Comparison of ENCODE assay signal across 30 cellular contexts in genomic region chr6:40353197-40353966, GRCh38.
A peak's percentile ranks its signal among the peaks of the same experiment; 100 is the strongest.
DNase-seq lines count a peak whose midpoint lies in the region; ATAC-seq and TF ChIP-seq lines count a peak whose summit lies in the region.
"Had no signal": no experiment of that assay in that cellular context is flagged by ENCODE, and none has a peak within 500 bp of the region (broad histone marks: within the 10 kb centered on the region; RNA-seq: fewer than 3 reads in every experiment).

No MANE protein-coding gene starts in this region.

- H3K4me3 Mint-ChIP-seq in H9 = no peak overlapping the region
- H3K4me3 Mint-ChIP-seq: activated naive CD4-positive, alpha-beta T cell treated with anti-CD3 and anti-CD28 coated beads, Interleukin-2, amount 50 U/mL, for 24 hours; activated T-helper 17 cell treated with anti-CD3 and anti-CD28 coated beads, Interleukin-2, amount 50 U/mL, for 72 hours; CD8-positive, alpha-beta memory T cell; mesothelial cell of epicardium; naive B cell; stimulated activated memory B cell treated with anti-CD40 and anti-IgM and Interleukin-4, amounts not matched to agents 10 μg/mL and 1 μg/mL and 100 μg/mL, for 72 hours; T-helper 1 cell treated with Interleukin-12 subunit alpha and Interleukin-12 subunit beta and Interleukin-4 antibody, amounts not matched to agents 30 μg/mL and 1 μg/mL, for 36 hours; type B pancreatic cell had no signal

- H3K79me2 ChIP-seq in DND-41 (ENCODE audit: insufficient read depth, low read length) (no peaks in the 10 kb centered on the region), H9 (ENCODE audit: insufficient read depth, low read length) (no peaks in the 10 kb centered on the region), neural cell (replicated peaks; ENCODE audit: insufficient read depth, low read length) (no peaks in the 10 kb centered on the region)

- no peaks in the 10 kb centered on the region for H3K9me2 ChIP-seq in neural cell (ENCODE audit: insufficient read depth, low read length)

- H3K23ac ChIP-seq in H9 (ENCODE audit: insufficient read length, low read depth, low read length) = no peak overlapping the region

- H3K27ac ChIP-seq in DND-41 (ENCODE audit: low read length) (no peak overlapping the region), H9 (ENCODE audit: insufficient read length, low read depth, low read length) (no peak overlapping the region), neural cell (ENCODE audit: low read length) (peak overlapping the region; percentile 30)
- H3K27ac ChIP-seq: brain microvascular endothelial cell, epithelial cell of prostate, neutrophil, prostate gland had no signal

- no peaks in the 10 kb centered on the region for H3K36me3 ChIP-seq in DND-41 (ENCODE audit: insufficient read depth, low read length)
- H3K36me3 ChIP-seq in neural cell (ENCODE audit: insufficient read depth, low read length) = no peaks in the 10 kb centered on the region
- no peaks in the 10 kb centered on the region for H3K36me3 ChIP-seq in MG63
- H3K36me3 ChIP-seq: brain microvascular endothelial cell, neutrophil, prostate gland had no signal

- no peak overlapping the region for H2BK20ac ChIP-seq in H9 (ENCODE audit: low read depth, low read length, poor library complexity, severe bottlenecking)

- no peak for ATAC-seq in DND-41 (ENCODE audit: insufficient read depth, low read depth)
- no peak for ATAC-seq in GM21526 (IDR thresholded peaks at IDR 0.05; ENCODE audit: low FRiP score, unreplicated experiment)
- ATAC-seq: activated T-helper 17 cell treated with anti-CD3 and anti-CD28 coated beads, Interleukin-2, amount 50 U/mL, for 72 hours; stimulated activated memory B cell treated with anti-CD40 and anti-IgM and Interleukin-4, amounts not matched to agents 10 μg/mL and 1 μg/mL and 100 μg/mL, for 72 hours had no signal

- no peak overlapping the region for H3K18ac ChIP-seq in H9 (ENCODE audit: insufficient read length, low read depth, low read length)

- H3K27me3 ChIP-seq in DND-41 (ENCODE audit: insufficient read depth, low read length, poor library complexity) (no peaks in the 10 kb centered on the region), H9 (ENCODE audit: insufficient read depth, low read length) (no peaks in the 10 kb centered on the region), neural cell (ENCODE audit: insufficient read depth, low read depth, low read length) (no peaks in the 10 kb centered on the region), MG63 (no peaks in the 10 kb centered on the region)
- H3K27me3 ChIP-seq: brain microvascular endothelial cell, neutrophil had no signal

- H3K9ac ChIP-seq in DND-41 (ENCODE audit: low read depth, low read length) (no peak overlapping the region), H9 (ENCODE audit: extremely low read depth, insufficient read length, low read length) (no peak overlapping the region), neural cell (ENCODE audit: low read length) (no peak overlapping the region)

- 0 out of 7 replicates have a peak, but pooled peaks cover 0 to 5% (median 0%) of the 10 kb centered on the region in 3 experiments for H3K36me3 Mint-ChIP-seq in H9 (ENCODE audit: insufficient read depth in 1 of 3, low read depth in 3 of 3)
- H3K36me3 Mint-ChIP-seq: activated naive CD4-positive, alpha-beta T cell treated with anti-CD3 and anti-CD28 coated beads, Interleukin-2, amount 50 U/mL, for 24 hours; CD8-positive, alpha-beta memory T cell; mesothelial cell of epicardium; naive B cell; stimulated activated memory B cell treated with anti-CD40 and anti-IgM and Interleukin-4, amounts not matched to agents 10 μg/mL and 1 μg/mL and 100 μg/mL, for 72 hours; type B pancreatic cell had no signal

- H3K4ac ChIP-seq in H9 (ENCODE audit: low read depth, low read length) = no peak overlapping the region

- TF ChIP-seq CTCF in DND-41 (IDR thresholded peaks at IDR 0.05; ENCODE audit: borderline replicate concordance, extremely low read depth, low read length, poor library complexity, severe bottlenecking) (no peak), H9 (conservative IDR thresholded peaks at IDR 0.05) (no peak), neural cell (IDR thresholded peaks at IDR 0.05; ENCODE audit: poor library complexity, severe bottlenecking) (no peak)

- H3K56ac ChIP-seq in H9 (ENCODE audit: insufficient read length, low read depth, low read length) = no peak overlapping the region

- H3K9me3 ChIP-seq in DND-41 (ENCODE audit: insufficient read depth, low read length, severe bottlenecking) = no peaks in the 10 kb centered on the region
- H3K9me3 ChIP-seq in H9 (ENCODE audit: control insufficient read depth, low read depth, low read length) = no peaks in the 10 kb centered on the region
- no peaks in the 10 kb centered on the region for H3K9me3 ChIP-seq in neural cell (ENCODE audit: low read length)
- no peaks in the 10 kb centered on the region for H3K9me3 ChIP-seq in MG63
- H3K9me3 ChIP-seq: neutrophil, prostate gland had no signal

- WGBS in H9 (ENCODE audit: extremely low coverage, insufficient read length, low lambda C conversion rate) = no CpG with 5 or more reads among the region's 6 CpGs

- H2BK5ac ChIP-seq in H9 (ENCODE audit: insufficient read length, low read length) = no peak overlapping the region

- H3K4me2 ChIP-seq in DND-41 (ENCODE audit: insufficient read depth, low read length) (no peak overlapping the region), H9 (ENCODE audit: insufficient read depth, insufficient read length, low read length) (no peak overlapping the region), neural cell (ENCODE audit: low read length) (peak overlapping the region; percentile 34)

- H3K79me1 ChIP-seq in H9 (ENCODE audit: insufficient read depth, low read depth, low read length, poor library complexity, severe bottlenecking) = no peaks in the 10 kb centered on the region

- H3K4me1 ChIP-seq in DND-41 (ENCODE audit: insufficient read depth, low read length) (no peaks in the 10 kb centered on the region), H9 (ENCODE audit: insufficient read depth, low read length) (peaks cover 9% of the 10 kb centered on the region; the same call in 1 of the 2 replicates)
- H3K4me1 ChIP-seq: prostate gland had no signal

- no peak overlapping the region for H3K27ac Mint-ChIP-seq in H9
- H3K27ac Mint-ChIP-seq: activated naive CD4-positive, alpha-beta T cell treated with anti-CD3 and anti-CD28 coated beads, Interleukin-2, amount 50 U/mL, for 24 hours; activated T-helper 17 cell treated with anti-CD3 and anti-CD28 coated beads, Interleukin-2, amount 50 U/mL, for 72 hours; CD8-positive, alpha-beta memory T cell; mesothelial cell of epicardium; naive B cell; stimulated activated memory B cell treated with anti-CD40 and anti-IgM and Interleukin-4, amounts not matched to agents 10 μg/mL and 1 μg/mL and 100 μg/mL, for 72 hours; T-helper 1 cell treated with Interleukin-12 subunit alpha and Interleukin-12 subunit beta and Interleukin-4 antibody, amounts not matched to agents 30 μg/mL and 1 μg/mL, for 36 hours; type B pancreatic cell had no signal

- 0 out of 2 replicates have a peak overlapping the region, but pooled peaks have one; percentile 10 for H3K14ac ChIP-seq in H9 (ENCODE audit: insufficient read depth, low read length)

- DNase-seq in DND-41 = peak; percentile 2
- no peak for DNase-seq in H9
- DNase-seq in ecto neural progenitor cell (ENCODE audit: low spot score) = peak; percentile 34
- DNase-seq in NCI-H1694 treated with DMSO at 0.1 percent for 48 hours (lab: John Stamatoyannopoulos, UW) = no peak
- DNase-seq in MG63 = no peak
- DNase-seq: activated CD4-positive, alpha-beta T cell treated with anti-CD3 and anti-CD28 coated beads, Interleukin-2, amount 50 U/mL, for 48 hours; activated CD4-positive, CD25-positive, alpha-beta regulatory T cell; amniotic stem cell; brain microvascular endothelial cell; CD8-positive, alpha-beta memory T cell; effector CD4-positive, alpha-beta T cell; GOT3; KG1; naive B cell; NCI-H2081 treated with DMSO at 0.1 percent for 48 hours; NCI-H446 treated with DMSO at 0.1 percent for 48 hours; RPMI8226; stimulated activated CD4-positive, alpha-beta T cell treated with anti-CD3 and anti-CD28 coated beads, Interleukin-15, amount 100 ng/mL, for 24 hours; substantia nigra had no signal

- H3F3A ChIP-seq in neural cell (ENCODE audit: insufficient read depth, low read length, poor library complexity, severe bottlenecking) = no peaks in the 10 kb centered on the region

- no peaks in the 10 kb centered on the region for H4K20me1 ChIP-seq in DND-41 (ENCODE audit: insufficient read depth, low read length)
- no peaks in the 10 kb centered on the region for H4K20me1 ChIP-seq in H9 (ENCODE audit: control insufficient read depth, insufficient read depth, insufficient read length)
- H4K20me1 ChIP-seq in neural cell (ENCODE audit: insufficient read depth) = no peaks in the 10 kb centered on the region

- no peak overlapping the region for H4K91ac ChIP-seq in H9 (ENCODE audit: insufficient read length, low read depth, low read length)

- H3K27me3 Mint-ChIP-seq in H9 (ENCODE audit: low read depth) = no peaks in the 10 kb centered on the region
- H3K27me3 Mint-ChIP-seq: activated naive CD4-positive, alpha-beta T cell treated with anti-CD3 and anti-CD28 coated beads, Interleukin-2, amount 50 U/mL, for 24 hours; activated T-helper 17 cell treated with anti-CD3 and anti-CD28 coated beads, Interleukin-2, amount 50 U/mL, for 72 hours; naive B cell; type B pancreatic cell had no signal

- H2BK12ac ChIP-seq in H9 (ENCODE audit: insufficient read length, low read depth, low read length) = no peak overlapping the region

- no peak overlapping the region for H2AK5ac ChIP-seq in H9 (ENCODE audit: insufficient read length, low read length)

- H3K9me3 Mint-ChIP-seq in H9 = peaks cover 0 to 3% of the 10 kb centered on the region in 2 experiments; a peak in 1 of 5 replicates
- H3K9me3 Mint-ChIP-seq: activated naive CD4-positive, alpha-beta T cell treated with anti-CD3 and anti-CD28 coated beads, Interleukin-2, amount 50 U/mL, for 24 hours; activated T-helper 17 cell treated with anti-CD3 and anti-CD28 coated beads, Interleukin-2, amount 50 U/mL, for 72 hours; CD8-positive, alpha-beta memory T cell; mesothelial cell of epicardium; naive B cell; stimulated activated memory B cell treated with anti-CD40 and anti-IgM and Interleukin-4, amounts not matched to agents 10 μg/mL and 1 μg/mL and 100 μg/mL, for 72 hours; T-helper 1 cell treated with Interleukin-12 subunit alpha and Interleukin-12 subunit beta and Interleukin-4 antibody, amounts not matched to agents 30 μg/mL and 1 μg/mL, for 36 hours; type B pancreatic cell had no signal

- H2BK15ac ChIP-seq in H9 (ENCODE audit: low read depth, low read length) = no peak overlapping the region

- TF ChIP-seq RAD21 in neural cell (conservative IDR thresholded peaks at IDR 0.05) = no peak

- no peak overlapping the region for H4K8ac ChIP-seq in H9 (replicated peaks; ENCODE audit: insufficient read length, low read depth, low read length)

- H2AFZ ChIP-seq in DND-41 (ENCODE audit: low read depth, low read length) (no peak overlapping the region), H9 (ENCODE audit: low read length) (no peak overlapping the region), neural cell (ENCODE audit: low read depth, low read length) (no peak overlapping the region)

- H3K23me2 ChIP-seq in H9 (ENCODE audit: insufficient read length, low read depth, low read length, poor library complexity, severe bottlenecking) = peaks cover 3% of the 10 kb centered on the region

- H2BK120ac ChIP-seq in H9 (ENCODE audit: low read depth, low read length, poor library complexity, severe bottlenecking) = no peak overlapping the region

- H3K4me1 Mint-ChIP-seq in H9 = peaks cover 0 to 5% of the 10 kb centered on the region in 2 experiments; a peak in 3 of 4 replicates
- H3K4me1 Mint-ChIP-seq: activated T-helper 17 cell treated with anti-CD3 and anti-CD28 coated beads, Interleukin-2, amount 50 U/mL, for 72 hours; CD8-positive, alpha-beta memory T cell; mesothelial cell of epicardium; naive B cell; stimulated activated memory B cell treated with anti-CD40 and anti-IgM and Interleukin-4, amounts not matched to agents 10 μg/mL and 1 μg/mL and 100 μg/mL, for 72 hours had no signal

- H4K5ac ChIP-seq in H9 (ENCODE audit: insufficient read length, low read depth, low read length) = no peak overlapping the region

- TF ChIP-seq EP300 in neural cell (conservative IDR thresholded peaks at IDR 0.05; ENCODE audit: poor library complexity, severe bottlenecking) = peak; percentile 37

- no peak overlapping the region for H3K4me3 ChIP-seq in DND-41 (ENCODE audit: low read depth in 1 of 2, low read length in 2 of 2)
- peak overlapping the region; percentile 4 for H3K4me3 ChIP-seq in neural cell (ENCODE audit: low read length)
- H3K4me3 ChIP-seq in MG63 = no peak overlapping the region
- H3K4me3 ChIP-seq: prostate gland had no signal

- no peak overlapping the region for H3T11ph ChIP-seq in H9 (ENCODE audit: low read length)

Comparison
In these comparisons a context has a peak if more than half of its experiments do, and no peak if none do; other contexts are left out.
1. DNase-seq: peak in DND-41 (single experiment) and ecto neural progenitor cell (single experiment); none in H9 (single experiment), NCI-H1694 treated with DMSO at 0.1 percent for 48 hours (single experiment) and MG63 (single experiment).